ENCODE assay signal across 14 cellular contexts in the genomic region with DNA sequence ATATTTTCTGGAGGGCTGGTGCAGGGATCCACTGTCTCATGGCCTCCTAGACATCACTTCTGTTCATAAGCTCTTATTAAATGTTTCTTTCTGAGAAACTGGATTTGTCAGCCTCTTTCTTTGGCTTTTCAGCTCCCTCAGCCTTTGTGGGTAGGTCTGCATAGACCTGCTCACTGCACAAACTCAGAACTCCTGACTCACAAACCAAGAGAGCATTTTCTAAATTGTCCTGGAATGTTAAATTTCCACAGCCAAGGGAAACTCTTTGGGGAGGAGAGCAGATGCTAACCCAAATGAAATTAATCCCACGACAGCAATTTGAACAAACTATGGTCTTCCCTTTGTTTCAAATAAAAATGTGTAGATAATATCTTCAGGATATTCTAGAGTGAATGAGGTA. TPM values are rescaled to one million over a fixed set of nuclear protein-coding genes. Genes with fewer than 3 reads are reported as not detected.
A peak's percentile ranks its signal among the peaks of the same experiment; 100 is the strongest.
DNase-seq lines count a peak whose midpoint lies in the region; ATAC-seq and TF ChIP-seq lines count a peak whose summit lies in the region.
"Had no signal": no experiment of that assay in that cellular context is flagged by ENCODE, and none has a peak within 500 bp of the region (broad histone marks: within the 10 kb centered on the region; RNA-seq: fewer than 3 reads in every experiment).

No MANE protein-coding gene starts in this region.

- ATAC-seq in stimulated activated effector memory CD8-positive, alpha-beta T cell treated with anti-CD3 and anti-CD28 coated beads, Interleukin-12 subunit alpha, Interleukin-12 subunit beta, amount 100 ng/mL, for 72 hours, result peak; percentile 23
- no peak for ATAC-seq in GM21515 (IDR thresholded peaks at IDR 0.05; ENCODE audit: unreplicated experiment)
- ATAC-seq: gastrocnemius medialis had no signal

- no peak for TF ChIP-seq CTCF in esophagus squamous epithelium (IDR thresholded peaks at IDR 0.05)

- POLR2A ChIA-PET in activated CD4-positive, alpha-beta memory T cell treated with anti-CD3 and anti-CD28 coated beads for 36 hours (lab: Charles Lee), result interaction anchor here (0.7 to 2.8 kb wide), 9 partner anchors 13 to 99 kb away, joined by 3 to 21 read pairs (median 4); a partner anchor contains a TSS

- H3K4me3 ChIP-seq in esophagus squamous epithelium, result no peak overlapping the region
- H3K4me3 ChIP-seq: cardiac muscle cell, gastrocnemius medialis had no signal

- H3K9me3 Mint-ChIP-seq in T-helper 1 cell treated with Interleukin-12 subunit alpha and Interleukin-12 subunit beta and Interleukin-4 antibody, amounts not matched to agents 30 μg/mL and 1 μg/mL, for 36 hours, result no peaks in the 10 kb centered on the region
- no peaks in the 10 kb centered on the region for H3K9me3 Mint-ChIP-seq in activated CD4-positive, alpha-beta memory T cell treated with anti-CD3 and anti-CD28 coated beads for 36 hours
- H3K9me3 Mint-ChIP-seq in stimulated activated effector memory CD8-positive, alpha-beta T cell treated with anti-CD3 and anti-CD28 coated beads, Interleukin-12 subunit alpha, Interleukin-12 subunit beta, amount 100 ng/mL, for 72 hours, result no peaks in the 10 kb centered on the region

- peaks cover 32% of the 10 kb centered on the region for H3K4me1 Mint-ChIP-seq in T-helper 1 cell treated with Interleukin-12 subunit alpha and Interleukin-12 subunit beta and Interleukin-4 antibody, amounts not matched to agents 30 μg/mL and 1 μg/mL, for 36 hours (ENCODE audit: low read depth)
- H3K4me1 Mint-ChIP-seq in activated CD4-positive, alpha-beta memory T cell treated with anti-CD3 and anti-CD28 coated beads for 36 hours (ENCODE audit: low read depth), result peaks cover 55% of the 10 kb centered on the region
- H3K4me1 Mint-ChIP-seq in stimulated activated effector memory CD8-positive, alpha-beta T cell treated with anti-CD3 and anti-CD28 coated beads, Interleukin-12 subunit alpha, Interleukin-12 subunit beta, amount 100 ng/mL, for 72 hours, result peaks cover 47% of the 10 kb centered on the region

- peaks cover 11 to 54% (median 39%) of the 10 kb centered on the region in 3 donors for H3K4me1 ChIP-seq in esophagus squamous epithelium

- intact Hi-C loops in activated CD4-positive, alpha-beta memory T cell treated with anti-CD3 and anti-CD28 coated beads for 36 hours (cut with micrococcal nuclease), result loop anchor here (1.0 to 10.0 kb wide), 6 partner anchors 19 to 356 kb away; a partner anchor contains a TSS
- intact Hi-C loops in esophagus squamous epithelium (cut with DNase I), result no loop called here

- H3K27me3 ChIP-seq in esophagus squamous epithelium, result no peaks in the 10 kb centered on the region
- H3K27me3 ChIP-seq: cardiac muscle cell, gastrocnemius medialis had no signal

- DNase-seq in T-helper 1 cell (no peak), esophagus squamous epithelium (lab: John Stamatoyannopoulos, UW) (no peak), HPDE6-E6E7 (ENCODE audit: extremely low spot score) (no peak), AML-193 (lab: John Stamatoyannopoulos, UW) (no peak)
- no peak for DNase-seq in activated CD4-positive, alpha-beta memory T cell treated with anti-CD3 and anti-CD28 coated beads for 36 hours
- no peak for DNase-seq in stimulated activated effector memory CD8-positive, alpha-beta T cell treated with anti-CD3 and anti-CD28 coated beads, Interleukin-12 subunit alpha, Interleukin-12 subunit beta, amount 100 ng/mL, for 72 hours (ENCODE audit: low spot score in 2 of 2)
- DNase-seq: activated CD4-positive, alpha-beta T cell treated with anti-CD3 and anti-CD28 coated beads, Interleukin-2, amount 50 U/mL, for 4 hours; gastrocnemius medialis; left cardiac atrium; NCI-H2107 had no signal

- peak overlapping the region; percentile 71 for H3K27ac Mint-ChIP-seq in T-helper 1 cell treated with Interleukin-12 subunit alpha and Interleukin-12 subunit beta and Interleukin-4 antibody, amounts not matched to agents 30 μg/mL and 1 μg/mL, for 36 hours
- H3K27ac Mint-ChIP-seq in activated CD4-positive, alpha-beta memory T cell treated with anti-CD3 and anti-CD28 coated beads for 36 hours, result peak overlapping the region; percentile 99
- peak overlapping the region; percentile 92 for H3K27ac Mint-ChIP-seq in stimulated activated effector memory CD8-positive, alpha-beta T cell treated with anti-CD3 and anti-CD28 coated beads, Interleukin-12 subunit alpha, Interleukin-12 subunit beta, amount 100 ng/mL, for 72 hours

- H3K36me3 ChIP-seq in esophagus squamous epithelium, result peaks cover 0 to 32% (median 7%) of the 10 kb centered on the region in 3 donors
- H3K36me3 ChIP-seq: cardiac muscle cell had no signal

- peaks cover 8% of the 10 kb centered on the region for H3K36me3 Mint-ChIP-seq in T-helper 1 cell treated with Interleukin-12 subunit alpha and Interleukin-12 subunit beta and Interleukin-4 antibody, amounts not matched to agents 30 μg/mL and 1 μg/mL, for 36 hours (ENCODE audit: low read depth)
- H3K36me3 Mint-ChIP-seq in activated CD4-positive, alpha-beta memory T cell treated with anti-CD3 and anti-CD28 coated beads for 36 hours, result peaks cover 41% of the 10 kb centered on the region
- peaks cover 80% of the 10 kb centered on the region for H3K36me3 Mint-ChIP-seq in stimulated activated effector memory CD8-positive, alpha-beta T cell treated with anti-CD3 and anti-CD28 coated beads, Interleukin-12 subunit alpha, Interleukin-12 subunit beta, amount 100 ng/mL, for 72 hours

- no peaks in the 10 kb centered on the region for H3K27me3 Mint-ChIP-seq in T-helper 1 cell treated with Interleukin-12 subunit alpha and Interleukin-12 subunit beta and Interleukin-4 antibody, amounts not matched to agents 30 μg/mL and 1 μg/mL, for 36 hours (ENCODE audit: low read depth)
- H3K27me3 Mint-ChIP-seq in activated CD4-positive, alpha-beta memory T cell treated with anti-CD3 and anti-CD28 coated beads for 36 hours, result no peaks in the 10 kb centered on the region

- no peak for TF ChIP-seq POLR2A in esophagus squamous epithelium (IDR thresholded peaks at IDR 0.05)

- H3K4me3 Mint-ChIP-seq in T-helper 1 cell treated with Interleukin-12 subunit alpha and Interleukin-12 subunit beta and Interleukin-4 antibody, amounts not matched to agents 30 μg/mL and 1 μg/mL, for 36 hours, result no peak overlapping the region
- peak overlapping the region; percentile 46 for H3K4me3 Mint-ChIP-seq in activated CD4-positive, alpha-beta memory T cell treated with anti-CD3 and anti-CD28 coated beads for 36 hours
- peak overlapping the region; percentile 48 for H3K4me3 Mint-ChIP-seq in stimulated activated effector memory CD8-positive, alpha-beta T cell treated with anti-CD3 and anti-CD28 coated beads, Interleukin-12 subunit alpha, Interleukin-12 subunit beta, amount 100 ng/mL, for 72 hours

- CTCF ChIA-PET in activated CD4-positive, alpha-beta memory T cell treated with anti-CD3 and anti-CD28 coated beads for 36 hours (lab: Charles Lee), result interaction anchor here (1.3 to 2.9 kb wide), 6 partner anchors 11 to 128 kb away, joined by 3 to 19 read pairs (median 12); a partner anchor contains a TSS

- WGBS in esophagus squamous epithelium, 2 donors, result 38 to 50% methylated on average over 1 of the region's 1 CpG

- no peaks in the 10 kb centered on the region for H3K9me3 ChIP-seq in esophagus squamous epithelium
- H3K9me3 ChIP-seq: gastrocnemius medialis had no signal

- H3K27ac ChIP-seq in esophagus squamous epithelium, result peak overlapping the region in 3 of 4 donors; percentile 64 to 82 (median 67)
- H3K27ac ChIP-seq: 22Rv1, cardiac muscle cell had no signal

RNA-seq across cellular contexts. Expression of a gene that starts 19.5 kb away (rescaled TPM):
- 10 to 100 TPM; 59.5 to 63.0 TPM for total RNA-seq in activated CD4-positive, alpha-beta memory T cell treated with anti-CD3 and anti-CD28 coated beads for 36 hours
- 10 to 100 TPM; 13.0 to 27.5 (median 21.2) TPM for total RNA-seq in esophagus squamous epithelium
